Comparison of ENCODE assay signal across 1 cellular context in the genomic region with DNA sequence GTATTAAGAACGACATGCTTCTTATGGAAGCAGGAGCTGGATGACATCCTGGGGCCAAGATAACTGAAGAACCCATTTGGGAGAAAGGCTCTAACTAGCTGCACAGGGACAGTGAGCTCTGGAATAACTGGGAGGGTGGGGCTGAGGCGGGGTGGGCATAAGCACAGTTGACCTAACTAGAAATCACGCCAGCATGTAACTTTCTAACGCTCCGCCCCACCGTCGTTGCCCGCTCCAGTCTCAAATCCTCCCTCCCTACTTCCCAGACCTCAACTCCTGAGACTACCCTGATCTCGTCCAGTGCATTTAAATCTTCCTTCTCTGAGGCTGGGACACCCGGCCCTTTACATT.
TF ChIP-seq lines count a peak whose summit lies in the region.

No MANE protein-coding gene starts in this region.

TF ChIP-seq in K562, 482 proteins besides CTCF, POLR2A, EP300 and RAD21:
- TF ChIP-seq, protein P1, sequence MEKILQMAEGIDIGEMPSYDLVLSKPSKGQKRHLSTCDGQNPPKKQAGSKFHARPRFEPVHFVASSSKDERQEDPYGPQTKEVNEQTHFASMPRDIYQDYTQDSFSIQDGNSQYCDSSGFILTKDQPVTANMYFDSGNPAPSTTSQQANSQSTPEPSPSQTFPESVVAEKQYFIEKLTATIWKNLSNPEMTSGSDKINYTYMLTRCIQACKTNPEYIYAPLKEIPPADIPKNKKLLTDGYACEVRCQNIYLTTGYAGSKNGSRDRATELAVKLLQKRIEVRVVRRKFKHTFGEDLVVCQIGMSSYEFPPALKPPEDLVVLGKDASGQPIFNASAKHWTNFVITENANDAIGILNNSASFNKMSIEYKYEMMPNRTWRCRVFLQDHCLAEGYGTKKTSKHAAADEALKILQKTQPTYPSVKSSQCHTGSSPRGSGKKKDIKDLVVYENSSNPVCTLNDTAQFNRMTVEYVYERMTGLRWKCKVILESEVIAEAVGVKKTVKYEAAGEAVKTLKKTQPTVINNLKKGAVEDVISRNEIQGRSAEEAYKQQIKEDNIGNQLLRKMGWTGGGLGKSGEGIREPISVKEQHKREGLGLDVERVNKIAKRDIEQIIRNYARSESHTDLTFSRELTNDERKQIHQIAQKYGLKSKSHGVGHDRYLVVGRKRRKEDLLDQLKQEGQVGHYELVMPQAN (IDR thresholded peaks at IDR 0.05; ENCODE audit: borderline replicate concordance), result no peak; the same call in 1 of the 2 replicates
- TF ChIP-seq MED1 (CRISPR knock-in tag; IDR thresholded peaks at IDR 0.05; ENCODE audit: borderline replicate concordance) (no peak), PCBP2 (IDR thresholded peaks at IDR 0.05; ENCODE audit: low read depth, low read length, poor library complexity, severe bottlenecking) (no peak), ZBTB7A (IDR thresholded peaks at IDR 0.05; ENCODE audit: borderline replicate concordance, control insufficient read depth, low read depth, low read length) (no peak), ZNF316 (IDR thresholded peaks at IDR 0.05) (no peak), CBX1 (IDR thresholded peaks at IDR 0.05; ENCODE audit: low read depth) (no peak), BDP1 (IDR thresholded peaks at IDR 0.05; ENCODE audit: insufficient read depth, insufficient read length) (no peak), ILF3 (IDR thresholded peaks at IDR 0.05; ENCODE audit: borderline replicate concordance) (no peak), PRMT5 (CRISPR knock-in tag; IDR thresholded peaks at IDR 0.05) (no peak), ZNF785 (CRISPR knock-in tag; IDR thresholded peaks at IDR 0.05) (no peak), FOS (IDR thresholded peaks at IDR 0.05; ENCODE audit: extremely low read depth, insufficient read length) (no peak), ZNF830 (CRISPR knock-in tag; IDR thresholded peaks at IDR 0.05) (no peak), PPARD (CRISPR knock-in tag; IDR thresholded peaks at IDR 0.05) (no peak), HDGF (IDR thresholded peaks at IDR 0.05) (no peak), GABPB2 (CRISPR knock-in tag; conservative IDR thresholded peaks at IDR 0.05) (no peak)
- TF ChIP-seq, protein P2, sequence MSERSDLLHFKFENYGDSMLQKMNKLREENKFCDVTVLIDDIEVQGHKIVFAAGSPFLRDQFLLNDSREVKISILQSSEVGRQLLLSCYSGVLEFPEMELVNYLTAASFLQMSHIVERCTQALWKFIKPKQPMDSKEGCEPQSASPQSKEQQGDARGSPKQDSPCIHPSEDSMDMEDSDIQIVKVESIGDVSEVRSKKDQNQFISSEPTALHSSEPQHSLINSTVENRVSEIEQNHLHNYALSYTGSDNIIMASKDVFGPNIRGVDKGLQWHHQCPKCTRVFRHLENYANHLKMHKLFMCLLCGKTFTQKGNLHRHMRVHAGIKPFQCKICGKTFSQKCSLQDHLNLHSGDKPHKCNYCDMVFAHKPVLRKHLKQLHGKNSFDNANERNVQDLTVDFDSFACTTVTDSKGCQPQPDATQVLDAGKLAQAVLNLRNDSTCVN (CRISPR knock-in tag; IDR thresholded peaks at IDR 0.05), result no peak
- TF ChIP-seq, protein P3, sequence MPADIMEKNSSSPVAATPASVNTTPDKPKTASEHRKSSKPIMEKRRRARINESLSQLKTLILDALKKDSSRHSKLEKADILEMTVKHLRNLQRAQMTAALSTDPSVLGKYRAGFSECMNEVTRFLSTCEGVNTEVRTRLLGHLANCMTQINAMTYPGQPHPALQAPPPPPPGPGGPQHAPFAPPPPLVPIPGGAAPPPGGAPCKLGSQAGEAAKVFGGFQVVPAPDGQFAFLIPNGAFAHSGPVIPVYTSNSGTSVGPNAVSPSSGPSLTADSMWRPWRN (IDR thresholded peaks at IDR 0.05; ENCODE audit: low read depth), result no peak
TF ChIP-seq in K562: peak in this region for 0.
